In the genomic region with DNA sequence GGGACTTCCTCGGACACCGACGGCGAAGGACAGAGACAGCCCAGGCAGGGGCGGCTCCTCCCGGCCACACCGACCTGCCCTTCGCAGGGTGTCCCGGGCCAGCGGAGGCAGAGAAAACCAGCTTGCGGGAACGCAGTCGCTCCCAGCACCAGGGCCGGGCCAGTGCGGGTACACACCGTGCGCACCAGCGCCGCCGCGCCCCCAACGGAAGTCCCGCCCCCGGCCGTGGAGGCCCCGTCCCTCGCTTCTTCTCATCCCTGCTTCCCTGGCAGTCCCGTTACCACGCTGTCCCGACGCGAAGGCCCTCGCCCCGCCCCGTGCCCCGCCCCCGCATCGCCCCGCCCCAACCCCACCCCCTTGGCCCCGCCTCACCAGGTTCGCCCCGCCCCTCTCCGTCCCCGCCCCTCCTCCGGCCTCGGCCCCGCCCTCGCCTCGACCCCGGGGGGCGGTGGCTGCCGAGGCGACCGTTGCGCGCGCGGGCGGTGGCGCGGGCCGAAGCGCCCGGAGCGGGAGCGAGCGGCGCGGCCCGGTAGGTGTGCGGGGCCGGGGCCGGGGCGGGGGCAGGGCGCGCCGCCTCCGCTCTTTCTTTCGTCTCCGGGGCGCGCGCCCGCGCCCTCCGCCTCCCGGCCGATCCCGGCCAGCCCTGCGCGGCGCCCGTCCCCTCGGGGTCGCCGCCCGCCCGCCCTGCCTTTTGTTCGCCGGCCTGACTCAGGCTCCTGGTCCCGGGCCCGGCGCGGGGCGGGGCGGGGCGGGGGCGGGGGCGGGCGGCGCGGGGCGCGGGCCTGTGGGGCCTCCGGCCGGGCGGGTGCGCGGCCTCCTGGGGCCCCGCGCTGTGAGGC, we compare ENCODE assay signal across 8 cellular contexts. TPM values are rescaled to one million over a fixed set of nuclear protein-coding genes. Genes with fewer than 3 reads are reported as not detected.
DNase-seq lines count a peak whose midpoint lies in the region; ATAC-seq, FAIRE-seq and TF ChIP-seq lines count a peak whose summit lies in the region.

A gene with protein sequence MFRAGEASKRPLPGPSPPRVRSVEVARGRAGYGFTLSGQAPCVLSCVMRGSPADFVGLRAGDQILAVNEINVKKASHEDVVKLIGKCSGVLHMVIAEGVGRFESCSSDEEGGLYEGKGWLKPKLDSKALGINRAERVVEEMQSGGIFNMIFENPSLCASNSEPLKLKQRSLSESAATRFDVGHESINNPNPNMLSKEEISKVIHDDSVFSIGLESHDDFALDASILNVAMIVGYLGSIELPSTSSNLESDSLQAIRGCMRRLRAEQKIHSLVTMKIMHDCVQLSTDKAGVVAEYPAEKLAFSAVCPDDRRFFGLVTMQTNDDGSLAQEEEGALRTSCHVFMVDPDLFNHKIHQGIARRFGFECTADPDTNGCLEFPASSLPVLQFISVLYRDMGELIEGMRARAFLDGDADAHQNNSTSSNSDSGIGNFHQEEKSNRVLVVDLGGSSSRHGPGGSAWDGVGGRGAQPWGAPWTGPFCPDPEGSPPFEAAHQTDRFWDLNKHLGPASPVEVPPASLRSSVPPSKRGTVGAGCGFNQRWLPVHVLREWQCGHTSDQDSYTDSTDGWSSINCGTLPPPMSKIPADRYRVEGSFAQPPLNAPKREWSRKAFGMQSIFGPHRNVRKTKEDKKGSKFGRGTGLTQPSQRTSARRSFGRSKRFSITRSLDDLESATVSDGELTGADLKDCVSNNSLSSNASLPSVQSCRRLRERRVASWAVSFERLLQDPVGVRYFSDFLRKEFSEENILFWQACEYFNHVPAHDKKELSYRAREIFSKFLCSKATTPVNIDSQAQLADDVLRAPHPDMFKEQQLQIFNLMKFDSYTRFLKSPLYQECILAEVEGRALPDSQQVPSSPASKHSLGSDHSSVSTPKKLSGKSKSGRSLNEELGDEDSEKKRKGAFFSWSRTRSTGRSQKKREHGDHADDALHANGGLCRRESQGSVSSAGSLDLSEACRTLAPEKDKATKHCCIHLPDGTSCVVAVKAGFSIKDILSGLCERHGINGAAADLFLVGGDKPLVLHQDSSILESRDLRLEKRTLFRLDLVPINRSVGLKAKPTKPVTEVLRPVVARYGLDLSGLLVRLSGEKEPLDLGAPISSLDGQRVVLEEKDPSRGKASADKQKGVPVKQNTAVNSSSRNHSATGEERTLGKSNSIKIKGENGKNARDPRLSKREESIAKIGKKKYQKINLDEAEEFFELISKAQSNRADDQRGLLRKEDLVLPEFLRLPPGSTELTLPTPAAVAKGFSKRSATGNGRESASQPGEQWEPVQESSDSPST (N-terminal part only) (plus strand): TSS at position 451 of the 839 bp plus-strand sequence. CDS start 23,150 bp downstream, outside the sequence.

- no peaks in the 10 kb centered on the region for H3K9me3 Mint-ChIP-seq in activated CD4-positive, alpha-beta memory T cell treated with anti-CD3 and anti-CD28 coated beads for 36 hours

- peak within 1 kb of the TSS; percentile 79 for H3K4me3 Mint-ChIP-seq in activated CD4-positive, alpha-beta memory T cell treated with anti-CD3 and anti-CD28 coated beads for 36 hours

- TF ChIP-seq CTCF in AG09309 (IDR thresholded peaks at IDR 0.05; ENCODE audit: control insufficient read depth, insufficient read depth, low read depth, low read length, missing control alignments) (no peak), dorsolateral prefrontal cortex (IDR thresholded peaks at IDR 0.05 in 54 of 56, conservative IDR thresholded peaks at IDR 0.05 in 2 of 56; ENCODE audit: low read depth in 1 of 56, partially characterized antibody in 56 of 56) (peak in 23 of 56 donors; percentile 7 to 54 (median 21)), right lobe of liver (IDR thresholded peaks at IDR 0.05) (no peak)

- peak; percentile 89 for TF ChIP-seq POLR2A in right lobe of liver (IDR thresholded peaks at IDR 0.05)

- peak within 1 kb of the TSS; percentile 2 for H3K27ac Mint-ChIP-seq in activated CD4-positive, alpha-beta memory T cell treated with anti-CD3 and anti-CD28 coated beads for 36 hours

- intact Hi-C loops in activated CD4-positive, alpha-beta memory T cell treated with anti-CD3 and anti-CD28 coated beads for 36 hours (cut with micrococcal nuclease): loop anchor here (1.0 to 2.0 kb wide), 2 partner anchors 90 to 218 kb away; a partner anchor contains a TSS
- intact Hi-C loops in dorsolateral prefrontal cortex (cut with DNase I): loop anchor here in 1 of 2 donors (10.0 kb wide), 1 partner anchor 52 kb away; no protein-coding TSS in a partner anchor
- intact Hi-C loops in right lobe of liver (cut with DNase I): no loop called here

- peak within 1 kb of the TSS; percentile 18 to 98 (median 91) for H3K27ac ChIP-seq in dorsolateral prefrontal cortex
- peak within 1 kb of the TSS; percentile 74 to 86 (median 77) for H3K27ac ChIP-seq in right lobe of liver

- H3K4me3 ChIP-seq in AG09309 (ENCODE audit: control insufficient read depth, low read depth, low read length) (peak within 1 kb of the TSS; percentile 96), dorsolateral prefrontal cortex (peak within 1 kb of the TSS; percentile 62 to 97 (median 91)), right lobe of liver (peak within 1 kb of the TSS; percentile 65 to 96 (median 92))

- CTCF ChIA-PET in activated CD4-positive, alpha-beta memory T cell treated with anti-CD3 and anti-CD28 coated beads for 36 hours (lab: Charles Lee): no interaction called here

- peaks cover 12% of the 10 kb centered on the region for H3K4me1 Mint-ChIP-seq in activated CD4-positive, alpha-beta memory T cell treated with anti-CD3 and anti-CD28 coated beads for 36 hours (ENCODE audit: low read depth)

- H3K27me3 Mint-ChIP-seq in activated CD4-positive, alpha-beta memory T cell treated with anti-CD3 and anti-CD28 coated beads for 36 hours: peaks cover 10% of the 10 kb centered on the region

- H3K27me3 ChIP-seq in dorsolateral prefrontal cortex: peaks cover 0 to 1% (median 0%) of the 10 kb centered on the region in 45 donors
- no peaks in the 10 kb centered on the region for H3K27me3 ChIP-seq in right lobe of liver

- FAIRE-seq in GM19239 (lab: Jason Lieb, UNC): peak; percentile 81

- ATAC-seq in HG03457 (IDR thresholded peaks at IDR 0.05; ENCODE audit: unreplicated experiment): peak; percentile 67
- peak; percentile 92 to 96 (median 93) for ATAC-seq in right lobe of liver

- 0% methylated on average over 2 of the region's 121 CpGs for WGBS in right lobe of liver (ENCODE audit: insufficient coverage, low coverage, low lambda C conversion rate, missing lambda C conversion rate)

- DNase-seq in AG09309 (ENCODE audit: low read depth) (peak; percentile 75), GM19239 (ENCODE audit: insufficient read length, low spot score) (peak; percentile 100), NCI-H526 (lab: John Stamatoyannopoulos, UW) (peak; percentile 77 to 95), dorsolateral prefrontal cortex (peak; percentile 93 to 97 (median 94)), right lobe of liver (peak; percentile 97 to 98 (median 98))
- DNase-seq in activated CD4-positive, alpha-beta memory T cell treated with anti-CD3 and anti-CD28 coated beads for 36 hours: peak; percentile 94
- peak; percentile 86 for DNase-seq in stimulated activated CD4-positive, alpha-beta T cell treated with anti-CD3 and anti-CD28 coated beads, Interleukin-4, amount 100 ng/mL, for 1 hour

- no peaks in the 10 kb centered on the region for H3K36me3 Mint-ChIP-seq in activated CD4-positive, alpha-beta memory T cell treated with anti-CD3 and anti-CD28 coated beads for 36 hours

- no peaks in the 10 kb centered on the region for H3K36me3 ChIP-seq in right lobe of liver

- POLR2A ChIA-PET in activated CD4-positive, alpha-beta memory T cell treated with anti-CD3 and anti-CD28 coated beads for 36 hours (lab: Charles Lee): no interaction called here

- H3K9me3 ChIP-seq in right lobe of liver: no peaks in the 10 kb centered on the region

- H3K4me1 ChIP-seq in right lobe of liver: peaks cover 0 to 6% (median 3%) of the 10 kb centered on the region in 4 donors

RNA-seq across cellular contexts. Expression of the gene that starts here (rescaled TPM):
- total RNA-seq in activated CD4-positive, alpha-beta memory T cell treated with anti-CD3 and anti-CD28 coated beads for 36 hours: 1 to 10 TPM; 8.6 to 8.8 TPM
- total RNA-seq in dorsolateral prefrontal cortex: 100 to 1,000 TPM in 5 of 120 experiments, 10 to 100 TPM in 115; 37.5 to 114 (median 72.2) TPM
- total RNA-seq in right lobe of liver: 10 to 100 TPM; 15.0 to 29.6 (median 22.1) TPM

Comparison
In these comparisons a context has a peak if more than half of its experiments do, and no peak if none do; other contexts are left out.
1. Peak in every context shown above with its lines: DNase-seq, ATAC-seq, H3K4me3 ChIP-seq and H3K27ac ChIP-seq.